8 cellular contexts compared by ENCODE assay signal in the genomic region with DNA sequence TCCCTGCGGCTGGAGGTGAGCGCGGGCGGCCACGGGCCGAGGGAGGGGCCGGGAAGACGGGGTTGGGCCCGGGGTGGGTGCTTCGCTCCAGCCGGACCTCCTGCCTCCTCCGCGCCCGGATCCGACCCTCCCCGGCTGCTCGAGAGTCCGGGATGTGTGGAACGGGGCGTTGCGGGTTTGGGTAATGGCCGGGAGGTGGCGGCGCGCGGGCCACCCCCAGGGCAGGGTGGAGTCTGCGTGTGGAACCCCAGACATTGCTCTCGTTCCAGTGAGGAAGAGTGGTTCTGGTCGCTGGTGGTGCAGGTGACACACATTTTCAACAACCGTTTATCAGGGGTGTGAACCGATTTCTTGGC. TPM values are rescaled to one million over a fixed set of nuclear protein-coding genes. Genes with fewer than 3 reads are reported as not detected.
A peak's percentile ranks its signal among the peaks of the same experiment; 100 is the strongest.
DNase-seq lines count a peak whose midpoint lies in the region; ATAC-seq lines count a peak whose summit lies in the region.

No MANE protein-coding gene starts in this region.

- no peaks in the 10 kb centered on the region for H3K36me3 ChIP-seq in skeletal muscle tissue (ENCODE audit: control insufficient read depth in 3 of 3, insufficient read depth in 3 of 3, low read length in 3 of 3)

- peak overlapping the region; percentile 95 to 98 (median 98) for H3K9ac ChIP-seq in skeletal muscle tissue (ENCODE audit: low read depth in 1 of 3, low read length in 3 of 3)

- no peaks in the 10 kb centered on the region for H3K4me1 ChIP-seq in right cardiac atrium (ENCODE audit: control insufficient read depth, insufficient read depth, low read length)
- H3K4me1 ChIP-seq in skeletal muscle tissue (ENCODE audit: control insufficient read depth in 3 of 3, insufficient read depth in 3 of 3, low read length in 3 of 3): peaks cover 18 to 45% (median 31%) of the 10 kb centered on the region in 3 donors

- POLR2A ChIA-PET in activated naive CD8-positive, alpha-beta T cell treated with anti-CD3 and anti-CD28 coated beads, Interleukin-2, amount 10 ng/mL, durations not matched to agents 7 days and 5 days (lab: Charles Lee): interaction anchor here (1.0 to 1.8 kb wide), 2 partner anchors 31 to 35 kb away, joined by 3 to 6 read pairs; no protein-coding TSS in a partner anchor

- H3K4me3 Mint-ChIP-seq in activated naive CD8-positive, alpha-beta T cell treated with anti-CD3 and anti-CD28 coated beads, Interleukin-2, amount 10 ng/mL, durations not matched to agents 7 days and 5 days: peak overlapping the region; percentile 93

- ATAC-seq in Right ventricle myocardium inferior: peak; percentile 45
- ATAC-seq in HG02642 (IDR thresholded peaks at IDR 0.05; ENCODE audit: poor library complexity, unreplicated experiment): peak; percentile 60
- ATAC-seq in activated naive CD8-positive, alpha-beta T cell treated with anti-CD3 and anti-CD28 coated beads, Interleukin-2, amount 10 ng/mL, durations not matched to agents 7 days and 5 days (ENCODE audit: low read depth): peak; percentile 55
- peak; percentile 58 to 72 for ATAC-seq in right cardiac atrium

- H3K27me3 ChIP-seq in right cardiac atrium (ENCODE audit: control insufficient read depth, insufficient read depth) (no peaks in the 10 kb centered on the region), skeletal muscle tissue (ENCODE audit: control insufficient read depth in 3 of 3, insufficient read depth in 3 of 3, low read length in 3 of 3) (no peaks in the 10 kb centered on the region)

- H3K27ac ChIP-seq in right cardiac atrium (ENCODE audit: low read length): peak overlapping the region; percentile 97
- H3K27ac ChIP-seq in skeletal muscle tissue (ENCODE audit: low read depth, low read length): peak overlapping the region; percentile 99

- H3K36me3 Mint-ChIP-seq in activated naive CD8-positive, alpha-beta T cell treated with anti-CD3 and anti-CD28 coated beads, Interleukin-2, amount 10 ng/mL, durations not matched to agents 7 days and 5 days: peaks cover 9% of the 10 kb centered on the region

- peaks cover 23% of the 10 kb centered on the region for H3K4me1 Mint-ChIP-seq in activated naive CD8-positive, alpha-beta T cell treated with anti-CD3 and anti-CD28 coated beads, Interleukin-2, amount 10 ng/mL, durations not matched to agents 7 days and 5 days

- H3K27me3 Mint-ChIP-seq in activated naive CD8-positive, alpha-beta T cell treated with anti-CD3 and anti-CD28 coated beads, Interleukin-2, amount 10 ng/mL, durations not matched to agents 7 days and 5 days: peaks cover 18% of the 10 kb centered on the region

- no peaks in the 10 kb centered on the region for H3K9me3 Mint-ChIP-seq in activated naive CD8-positive, alpha-beta T cell treated with anti-CD3 and anti-CD28 coated beads, Interleukin-2, amount 10 ng/mL, durations not matched to agents 7 days and 5 days

- WGBS in right cardiac atrium: under 1% methylated on average over 31 of the region's 31 CpGs

- H3K4me3 ChIP-seq in right cardiac atrium (ENCODE audit: low read length) (peak overlapping the region; percentile 82), skeletal muscle tissue (ENCODE audit: low read length in 3 of 3) (peak overlapping the region; percentile 86 to 94 (median 92))

- intact Hi-C loops in Right ventricle myocardium inferior (cut with DNase I): loop anchor here (2.0 to 5.0 kb wide), 4 partner anchors 39 to 87 kb away; partner anchors contain the start of gene ARHGEF7
- intact Hi-C loops in cardiac septum (cut with DNase I): loop anchor here (5.0 kb wide), 2 partner anchors 63 to 128 kb away; no protein-coding TSS in a partner anchor
- intact Hi-C loops in right cardiac atrium (cut with DNase I): loop anchor here in 3 of 4 donors (5.0 to 10.0 kb wide), 5 partner anchors 48 to 239 kb away; partner anchors contain the start of gene ANKRD10 (in 1 of the 3)

- H3K27ac Mint-ChIP-seq in activated naive CD8-positive, alpha-beta T cell treated with anti-CD3 and anti-CD28 coated beads, Interleukin-2, amount 10 ng/mL, durations not matched to agents 7 days and 5 days: peak overlapping the region; percentile 97

- no peaks in the 10 kb centered on the region for H3K9me3 ChIP-seq in right cardiac atrium (ENCODE audit: control insufficient read depth, low read length)
- no peaks in the 10 kb centered on the region for H3K9me3 ChIP-seq in skeletal muscle tissue (ENCODE audit: control insufficient read depth in 3 of 3, low read length in 3 of 3)

- no peak for DNase-seq in Right ventricle myocardium inferior (ENCODE audit: missing footprints)
- no peak for DNase-seq in cardiac septum (ENCODE audit: low spot score)
- peak; percentile 14 for DNase-seq in NCI-H1105 treated with DMSO at 0.1 percent for 48 hours (lab: John Stamatoyannopoulos, UW)
- DNase-seq in activated naive CD8-positive, alpha-beta T cell treated with anti-CD3 and anti-CD28 coated beads, Interleukin-2, amount 10 ng/mL, durations not matched to agents 7 days and 5 days: no peak
- DNase-seq in right cardiac atrium: no peak
- no peak for DNase-seq in GM19238 (ENCODE audit: insufficient read length, low spot score)

RNA-seq across cellular contexts. Expression of gene ARHGEF7, which starts 38.8 kb away (rescaled TPM):
- total RNA-seq in Right ventricle myocardium inferior (50.6 TPM), cardiac septum (41.3 TPM), right cardiac atrium (10 to 100 TPM; 34.9 to 43.9 (median 38.6) TPM), skeletal muscle tissue (99.7 TPM)
- 10 to 100 TPM; 78.9 to 82.0 TPM for total RNA-seq in activated naive CD8-positive, alpha-beta T cell treated with anti-CD3 and anti-CD28 coated beads, Interleukin-2, amount 10 ng/mL, durations not matched to agents 7 days and 5 days
- polyA plus RNA-seq in right cardiac atrium: 21.3 TPM
